Comparison of ENCODE assay signal across 18 cellular contexts in the genomic region with DNA sequence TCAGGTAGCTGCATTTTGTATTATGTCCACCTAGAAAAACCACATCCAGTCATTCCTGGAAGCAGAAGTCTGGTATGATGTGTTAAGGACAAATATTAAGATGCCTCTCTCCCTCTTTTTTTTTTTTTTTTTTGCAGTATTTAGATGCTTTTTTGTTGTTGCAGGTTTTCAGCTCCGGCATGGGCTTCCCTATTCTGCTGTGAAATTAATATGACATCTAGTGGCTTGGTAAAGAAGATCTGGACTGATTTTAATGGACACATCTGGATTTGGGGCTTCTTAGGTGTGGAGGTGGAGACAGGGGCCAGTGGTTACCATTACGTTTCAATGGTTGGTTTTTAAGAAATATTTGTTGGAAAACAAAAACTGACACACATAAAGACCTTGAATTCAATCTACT. TPM values are rescaled to one million over a fixed set of nuclear protein-coding genes. Genes with fewer than 3 reads are reported as not detected.
DNase-seq lines count a peak whose midpoint lies in the region; ATAC-seq and TF ChIP-seq lines count a peak whose summit lies in the region.
"Had no signal": no experiment of that assay in that cellular context is flagged by ENCODE, and none has a peak within 500 bp of the region (broad histone marks: within the 10 kb centered on the region; RNA-seq: fewer than 3 reads in every experiment).

No MANE protein-coding gene starts in this region.

- H3K9me1 ChIP-seq in IMR-90 (ENCODE audit: insufficient read depth, low read length): no peaks in the 10 kb centered on the region

- H2BK5ac ChIP-seq in IMR-90 (ENCODE audit: low read depth, low read length, poor library complexity, severe bottlenecking): no peak overlapping the region

- no peaks in the 10 kb centered on the region for H3K79me1 ChIP-seq in IMR-90 (ENCODE audit: low read depth in 1 of 2, low read length in 2 of 2)

- H3K14ac ChIP-seq in IMR-90 (replicated peaks; ENCODE audit: low read depth, low read length): no peak overlapping the region

- H2AK9ac ChIP-seq in IMR-90 (replicated peaks; ENCODE audit: low read depth, low read length, poor library complexity): no peak overlapping the region

- no peak for TF ChIP-seq POLR2A in IMR-90 (IDR thresholded peaks at IDR 0.05; ENCODE audit: low read depth, low read length)

- H3K18ac ChIP-seq in IMR-90 (ENCODE audit: low read depth, low read length): no peak overlapping the region

- H3K56ac ChIP-seq in IMR-90 (ENCODE audit: extremely low read depth, insufficient read depth, low read length): no peak overlapping the region

- no peak overlapping the region for H2BK20ac ChIP-seq in IMR-90 (ENCODE audit: low read depth, low read length)

- DNase-seq in NCI-H146 (lab: John Stamatoyannopoulos, UW) (peak; percentile 34), NCI-H146 treated with DMSO at 0.1 percent for 48 hours (lab: John Stamatoyannopoulos, UW; ENCODE audit: unreplicated experiment) (no peak), IMR-90 (peak; percentile 19), myocyte (ENCODE audit: low read depth) (peak; percentile 33), posterior vena cava (ENCODE audit: low spot score) (no peak), NCI-H187 (lab: John Stamatoyannopoulos, UW) (no peak)
- no peak for DNase-seq in stimulated activated naive B cell treated with anti-CD40 and anti-IgM and Interleukin-4, amounts not matched to agents 10 μg/mL and 1 μg/mL and 100 μg/mL, for 72 hours
- DNase-seq: ACHN; activated CD4-positive, alpha-beta T cell treated with anti-CD3 and anti-CD28 coated beads for 4 hours; activated T-cell treated with anti-CD3 and anti-CD28 coated beads, Interleukin-2, amount 50 U/mL, for 48 hours; DND-41; kidney; NCI-H446; psoas muscle; RPMI8226; T-helper 2 cell had no signal

- H3K4ac ChIP-seq in IMR-90 (ENCODE audit: low read depth, low read length): no peak overlapping the region

- H3K27ac ChIP-seq in IMR-90 (ENCODE audit: insufficient read depth, low read length): no peak overlapping the region
- H3K27ac ChIP-seq: psoas muscle, thoracic aorta had no signal

- peak; percentile 32; the same call in 1 of the 2 replicates for TF ChIP-seq CTCF in IMR-90 (conservative IDR thresholded peaks at IDR 0.05; ENCODE audit: low read depth, low read length)
- TF ChIP-seq CTCF in brain (conservative IDR thresholded peaks at IDR 0.05): peak; percentile 34 to 38

- H3K4me3 Mint-ChIP-seq in brain: no peak overlapping the region
- H3K4me3 Mint-ChIP-seq in stimulated activated naive B cell treated with anti-CD40 and anti-IgM and Interleukin-4, amounts not matched to agents 10 μg/mL and 1 μg/mL and 100 μg/mL, for 72 hours: no peak overlapping the region

- H3K36me3 ChIP-seq in IMR-90 (ENCODE audit: control insufficient read depth, insufficient read depth, low read length): no peaks in the 10 kb centered on the region
- H3K36me3 ChIP-seq: thoracic aorta had no signal

- no CpG with 5 or more reads among the region's 2 CpGs for WGBS in IMR-90 (ENCODE audit: extremely low coverage in 2 of 2, insufficient read length in 1 of 2), 2 experiments

- no peak overlapping the region for H3K23ac ChIP-seq in IMR-90 (ENCODE audit: low read depth, low read length)

- H3K9me3 Mint-ChIP-seq in brain: peaks cover 0 to 8% (median 0%) of the 10 kb centered on the region in 5 experiments
- H3K9me3 Mint-ChIP-seq in stimulated activated naive B cell treated with anti-CD40 and anti-IgM and Interleukin-4, amounts not matched to agents 10 μg/mL and 1 μg/mL and 100 μg/mL, for 72 hours: no peaks in the 10 kb centered on the region

- no peak overlapping the region for H4K91ac ChIP-seq in IMR-90 (ENCODE audit: insufficient read depth, low read depth, low read length)

- H4K20me1 ChIP-seq in IMR-90 (ENCODE audit: insufficient read depth, low read length): no peaks in the 10 kb centered on the region

- H3K4me1 Mint-ChIP-seq in brain: peaks cover 12% of the 10 kb centered on the region
- peaks cover 2 to 6% of the 10 kb centered on the region in 2 donors for H3K4me1 Mint-ChIP-seq in stimulated activated naive B cell treated with anti-CD40 and anti-IgM and Interleukin-4, amounts not matched to agents 10 μg/mL and 1 μg/mL and 100 μg/mL, for 72 hours

- dilution Hi-C loops in IMR-90 (cut with HindIII; ENCODE audit: low sequenced_read_pairs, unreplicated experiment): loop anchor here (25.0 kb wide), 1 partner anchor 201 kb away; no protein-coding TSS in a partner anchor

- H2AFZ ChIP-seq in IMR-90 (replicated peaks; ENCODE audit: low read length, poor library complexity): no peak overlapping the region

- H3K4me3 ChIP-seq in IMR-90 (ENCODE audit: insufficient read depth, low read depth, low read length): no peak overlapping the region
- H3K4me3 ChIP-seq: psoas muscle, thoracic aorta had no signal

- no peaks in the 10 kb centered on the region for H3K9me3 ChIP-seq in IMR-90 (ENCODE audit: control insufficient read depth, insufficient read depth, low read length)
- H3K9me3 ChIP-seq: psoas muscle, thoracic aorta had no signal

- CTCF ChIA-PET in IMR-90 (lab: Yijun Ruan, JAX): interaction anchor here (0.5 to 1.1 kb wide), 2 partner anchors 191 to 384 kb away, joined by 3 read pairs; no protein-coding TSS in a partner anchor

- ATAC-seq in IMR-90 (ENCODE audit: low read depth): 0 out of 2 replicates have a peak, but pooled peaks have one; percentile 40
- ATAC-seq in stimulated activated naive B cell treated with anti-CD40 and anti-IgM and Interleukin-4, amounts not matched to agents 10 μg/mL and 1 μg/mL and 100 μg/mL, for 72 hours (replicated peaks): no peak
- ATAC-seq: psoas muscle had no signal

- peaks cover 22% of the 10 kb centered on the region for H3K27me3 ChIP-seq in IMR-90 (ENCODE audit: control insufficient read depth, insufficient read depth, low read length)

- H2BK15ac ChIP-seq in IMR-90 (ENCODE audit: low read depth, low read length): no peak overlapping the region; the same call in 2 of the 3 replicates

- H3K4me1 ChIP-seq in IMR-90 (ENCODE audit: control insufficient read depth, insufficient read depth, low read length): no peaks in the 10 kb centered on the region
- H3K4me1 ChIP-seq: psoas muscle had no signal

- intact Hi-C loops in IMR-90 (cut with micrococcal nuclease): loop anchor here (5.0 kb wide), 3 partner anchors 316 to 674 kb away; partner anchors contain the start of gene BMAL1
- intact Hi-C loops in posterior vena cava (cut with DNase I): loop anchor here (5.0 to 10.0 kb wide), 2 partner anchors 381 to 383 kb away; no protein-coding TSS in a partner anchor

- no peaks in the 10 kb centered on the region for H3K27me3 Mint-ChIP-seq in brain
- peaks cover 15 to 20% of the 10 kb centered on the region in 2 donors for H3K27me3 Mint-ChIP-seq in stimulated activated naive B cell treated with anti-CD40 and anti-IgM and Interleukin-4, amounts not matched to agents 10 μg/mL and 1 μg/mL and 100 μg/mL, for 72 hours

- H3K4me2 ChIP-seq in IMR-90 (ENCODE audit: low read depth, low read length): no peak overlapping the region

- no peak overlapping the region for H3K9ac ChIP-seq in IMR-90 (ENCODE audit: low read depth, low read length)

- no peak overlapping the region for H4K8ac ChIP-seq in IMR-90 (ENCODE audit: low read depth in 2 of 2, low read length in 2 of 2)

- H3K27ac Mint-ChIP-seq in brain: peak overlapping the region in 1 of 5 experiments; percentile 70
- no peak overlapping the region for H3K27ac Mint-ChIP-seq in stimulated activated naive B cell treated with anti-CD40 and anti-IgM and Interleukin-4, amounts not matched to agents 10 μg/mL and 1 μg/mL and 100 μg/mL, for 72 hours

- no peak overlapping the region for H4K5ac ChIP-seq in IMR-90 (ENCODE audit: low read depth, low read length)

- in situ Hi-C loops in IMR-90 (cut with MboI; ENCODE audit: low sequenced_read_pairs): no loop called here

- H2BK120ac ChIP-seq in IMR-90 (ENCODE audit: low read depth, low read length): no peak overlapping the region

- no TSS peak for BruUV-seq in IMR-90 (replicated peaks; lab: Mats Ljungman, UMichigan)

- H2AK5ac ChIP-seq in IMR-90 (ENCODE audit: low read depth, low read length): no peak overlapping the region

- POLR2A ChIA-PET in IMR-90 (lab: Charles Lee; ENCODE audit: unreplicated experiment): interaction anchor here (0.6 kb wide), 2 partner anchors 469 to 602 kb away, joined by 3 to 5 read pairs; no protein-coding TSS in a partner anchor

- TF ChIP-seq RAD21 in IMR-90 (IDR thresholded peaks at IDR 0.05; ENCODE audit: low read length): peak; percentile 37

- H3K36me3 Mint-ChIP-seq in brain: no peaks in the 10 kb centered on the region
- no peaks in the 10 kb centered on the region for H3K36me3 Mint-ChIP-seq in stimulated activated naive B cell treated with anti-CD40 and anti-IgM and Interleukin-4, amounts not matched to agents 10 μg/mL and 1 μg/mL and 100 μg/mL, for 72 hours

TF ChIP-seq in IMR-90, 13 proteins besides CTCF, POLR2A, EP300 and RAD21:
- TF ChIP-seq RFX5 (IDR thresholded peaks at IDR 0.05; ENCODE audit: low read depth, low read length) (no peak), SMC3 (IDR thresholded peaks at IDR 0.05; ENCODE audit: low read depth, low read length) (0 out of 2 replicates have a peak, but pooled peaks have one; percentile 12)

RNA-seq across cellular contexts. Expression of gene RASSF10, which starts 47.5 kb away (rescaled TPM):
- not detected in 2 replicates for total RNA-seq in IMR-90 (2012; rRNA removed)
- not detected in 2 replicates for polyA plus RNA-seq in IMR-90 (2012; rRNA removed)
- polyA plus RNA-seq in IMR-90 (2012; cell fraction: cytosol; rRNA removed): not detected in 2 replicates
- not detected in 2 replicates for polyA plus RNA-seq in IMR-90 (2012; cell fraction: nucleus; rRNA removed; ENCODE audit: low replicate concordance)
- polyA plus RNA-seq in brain (ENCODE audit: insufficient read depth, low read depth, low replicate concordance): 1.7 TPM
- total RNA-seq in myocyte: not detected in 2 replicates
- not detected for polyA plus RNA-seq in myocyte (2012)
- total RNA-seq in posterior vena cava: under 1 TPM; 0.19 to 0.90 TPM
- total RNA-seq: thoracic aorta had no signal

Comparison
In these comparisons a context has a peak if more than half of its experiments do, and no peak if none do; other contexts are left out.
1. DNase-seq: peak in NCI-H146 (single experiment), IMR-90 (single experiment) and myocyte (single experiment); none in NCI-H146 treated with DMSO at 0.1 percent for 48 hours (single experiment), posterior vena cava (single experiment), NCI-H187 (0 of 2) and stimulated activated naive B cell treated with anti-CD40 and anti-IgM and Interleukin-4, amounts not matched to agents 10 μg/mL and 1 μg/mL and 100 μg/mL, for 72 hours (single experiment).